In genomic region chr6:136317023-136317649, GRCh38 we compare ENCODE assay signal across 8 cellular contexts. TPM values are rescaled to one million over a fixed set of nuclear protein-coding genes. Genes with fewer than 3 reads are reported as not detected.
DNase-seq lines count a peak whose midpoint lies in the region; ATAC-seq lines count a peak whose summit lies in the region.

No MANE protein-coding gene starts in this region.

- H2BK12ac ChIP-seq in mesenchymal stem cell (ENCODE audit: low read length in 2 of 2), result no peak overlapping the region

- no peak overlapping the region for H3K18ac ChIP-seq in mesenchymal stem cell (ENCODE audit: low read depth in 1 of 2, low read length in 2 of 2)

- DNase-seq in SIG-M5 treated with dmso at 0.1 percent for 504 hours (lab: John Stamatoyannopoulos, UW; ENCODE audit: unreplicated experiment) (peak; percentile 41), SIG-M5 (lab: John Stamatoyannopoulos, UW) (no peak), NCI-H460 (ENCODE audit: extremely low read depth, low read depth) (peak; percentile 65), mesenchymal stem cell (peak; percentile 69)
- peak; percentile 8 to 28 for DNase-seq in activated CD4-positive, alpha-beta T cell treated with anti-CD3 and anti-CD28 coated beads, Interleukin-2, amount 50 U/mL, for 24 hours (ENCODE audit: low read depth in 1 of 2, low spot score in 1 of 2)
- DNase-seq in effector CD8-positive, alpha-beta T cell (lab: John Stamatoyannopoulos, UW), result peak; percentile 33
- DNase-seq in stimulated activated CD8-positive, alpha-beta memory T cell treated with anti-CD3 and anti-CD28 coated beads, Interleukin-4, amount 100 ng/mL, for 48 hours, result peak; percentile 59

- H2AFZ ChIP-seq in mesenchymal stem cell (ENCODE audit: low read depth, low read length), result no peak overlapping the region

- no peak overlapping the region for H4K8ac ChIP-seq in mesenchymal stem cell (ENCODE audit: low read length)

- no peaks in the 10 kb centered on the region for H3K9me3 ChIP-seq in mesenchymal stem cell (ENCODE audit: control insufficient read depth, low read length)

- H3K23ac ChIP-seq in mesenchymal stem cell (ENCODE audit: low read length in 2 of 2), result no peak overlapping the region

- no peaks in the 10 kb centered on the region for H3K4me1 ChIP-seq in mesenchymal stem cell (ENCODE audit: control insufficient read depth, insufficient read depth, low read depth, low read length)

- H3K79me1 ChIP-seq in mesenchymal stem cell (replicated peaks; ENCODE audit: low read length, poor library complexity, severe bottlenecking), result no peaks in the 10 kb centered on the region

- H3K27me3 ChIP-seq in mesenchymal stem cell (ENCODE audit: control insufficient read depth in 1 of 2, insufficient read depth in 1 of 2, low read length in 2 of 2), result no peaks in the 10 kb centered on the region

- no peak overlapping the region for H3K9ac ChIP-seq in mesenchymal stem cell (ENCODE audit: low read length)

- H3K14ac ChIP-seq in mesenchymal stem cell (ENCODE audit: low read length in 2 of 2), result no peak overlapping the region

- peak; percentile 77 for ATAC-seq in HG03159 (IDR thresholded peaks at IDR 0.05; ENCODE audit: unreplicated experiment)

- H3K4ac ChIP-seq in mesenchymal stem cell (ENCODE audit: low read depth in 1 of 2, low read length in 2 of 2), result no peak overlapping the region

- H3K36me3 ChIP-seq in mesenchymal stem cell (ENCODE audit: control insufficient read depth in 1 of 2, insufficient read depth in 2 of 2, low read depth in 1 of 2, low read length in 2 of 2), result no peaks in the 10 kb centered on the region

- no peak overlapping the region for H3K4me2 ChIP-seq in mesenchymal stem cell (ENCODE audit: low read length, poor library complexity, severe bottlenecking)

- no peak overlapping the region for H3K4me3 ChIP-seq in mesenchymal stem cell (ENCODE audit: insufficient read depth in 1 of 2, low read depth in 1 of 2, low read length in 2 of 2)

- H2AK5ac ChIP-seq in mesenchymal stem cell (ENCODE audit: low read length, severe bottlenecking), result no peak overlapping the region

- no peak overlapping the region for H2BK5ac ChIP-seq in mesenchymal stem cell (ENCODE audit: low read depth, low read length, poor library complexity, severe bottlenecking)

- H2BK120ac ChIP-seq in mesenchymal stem cell (ENCODE audit: low read depth, low read length), result no peak overlapping the region

- 19% methylated on average over 4 of the region's 5 CpGs for WGBS in mesenchymal stem cell

- H3K27ac ChIP-seq in mesenchymal stem cell (ENCODE audit: low read length, poor library complexity, severe bottlenecking), result no peak overlapping the region

- H2BK15ac ChIP-seq in mesenchymal stem cell (ENCODE audit: low read depth, poor library complexity, severe bottlenecking), result no peak overlapping the region

- H4K91ac ChIP-seq in mesenchymal stem cell (ENCODE audit: low read length), result no peak overlapping the region

RNA-seq across cellular contexts. Expression of gene BCLAF1, which starts 27.5 kb away (rescaled TPM):
- total RNA-seq in NCI-H460 (2014; rRNA removed; shearing (Covaris generic)), result 117 and 120 TPM in 2 replicates
- polyA plus RNA-seq in NCI-H460 (2014; cell fraction: nucleus; rRNA removed), result 38.4 and 70.2 TPM in 2 replicates
- polyA plus RNA-seq in mesenchymal stem cell (2013, experiment 1 of 2), result 96.2 TPM
- 93.1 TPM for polyA plus RNA-seq in mesenchymal stem cell (2013, experiment 2 of 2)
